8 cellular contexts compared by ENCODE assay signal in genomic region chr4:5711479-5712184, GRCh38. TPM values are rescaled to one million over a fixed set of nuclear protein-coding genes. Genes with fewer than 3 reads are reported as not detected.
A peak's percentile ranks its signal among the peaks of the same experiment; 100 is the strongest.
DNase-seq lines count a peak whose midpoint lies in the region; ATAC-seq and TF ChIP-seq lines count a peak whose summit lies in the region.

No MANE protein-coding gene starts in this region.

- no peak for TF ChIP-seq CTCF in CD4-positive, alpha-beta T cell (IDR thresholded peaks at IDR 0.05)
- no peak for TF ChIP-seq CTCF in brain (conservative IDR thresholded peaks at IDR 0.05)

- POLR2A ChIA-PET in CD4-positive, alpha-beta T cell (lab: Charles Lee) = no interaction called here

- no peak overlapping the region for H3K27ac Mint-ChIP-seq in CD4-positive, alpha-beta T cell
- peak overlapping the region in 3 of 5 experiments; percentile 30 to 62 (median 54) for H3K27ac Mint-ChIP-seq in brain

- no peaks in the 10 kb centered on the region for H3K36me3 ChIP-seq in aorta (ENCODE audit: control insufficient read depth in 1 of 2, insufficient read depth in 2 of 2, low read length in 1 of 2)

- 5 to 6% methylated on average over 52 of the region's 52 CpGs for WGBS in aorta, 2 donors

- peaks cover 3% of the 10 kb centered on the region for H3K9me3 Mint-ChIP-seq in CD4-positive, alpha-beta T cell
- peaks cover 14 to 31% (median 21%) of the 10 kb centered on the region in 5 experiments for H3K9me3 Mint-ChIP-seq in brain

- H3K27ac ChIP-seq in CD4-positive, alpha-beta T cell (ENCODE audit: low read depth, low read length) = no peak overlapping the region
- peak overlapping the region; percentile 34 to 63 for H3K27ac ChIP-seq in aorta (ENCODE audit: low read depth in 1 of 2, low read length in 2 of 2)

- peaks cover 16% of the 10 kb centered on the region for H3K4me1 Mint-ChIP-seq in CD4-positive, alpha-beta T cell (ENCODE audit: low read depth)
- peaks cover 38% of the 10 kb centered on the region for H3K4me1 Mint-ChIP-seq in brain

- H3K4me3 Mint-ChIP-seq in CD4-positive, alpha-beta T cell = peak overlapping the region; percentile 48
- H3K4me3 Mint-ChIP-seq in brain = peak overlapping the region; percentile 84 to 92 (median 84)

- peaks cover 50% of the 10 kb centered on the region for H3K27me3 Mint-ChIP-seq in CD4-positive, alpha-beta T cell
- H3K27me3 Mint-ChIP-seq in brain = peaks cover 60% of the 10 kb centered on the region

- H3K4me1 ChIP-seq in aorta (ENCODE audit: control insufficient read depth in 1 of 2, insufficient read depth in 2 of 2, low read length in 2 of 2) = peaks cover 4 to 6% of the 10 kb centered on the region in 2 donors

- H3K4me3 ChIP-seq in aorta (ENCODE audit: low read length in 2 of 2) = peak overlapping the region; percentile 63 to 88

- CTCF ChIA-PET in CD4-positive, alpha-beta T cell (lab: Charles Lee) = no interaction called here

- DNase-seq in CD4-positive, alpha-beta T cell = no peak
- DNase-seq in HT1080 (ENCODE audit: low read depth) = peak; percentile 43
- peak; percentile 6 to 36 for DNase-seq in left colon
- DNase-seq in aorta = peak; percentile 62 to 82
- DNase-seq in hippocampal formation (lab: John Stamatoyannopoulos, UW) = no peak
- DNase-seq in Ammon's horn (ENCODE audit: low spot score) = no peak
- no peak for DNase-seq in NCI-H69 (lab: John Stamatoyannopoulos, UW)

- intact Hi-C loops in CD4-positive, alpha-beta T cell (cut with DNase I, micrococcal nuclease) = no loop called here
- intact Hi-C loops in left colon (cut with DNase I, micrococcal nuclease) = no loop called here
- intact Hi-C loops in aorta (cut with DNase I) = loop anchor here (1.0 to 5.0 kb wide), 3 partner anchors 18 to 76 kb away; no protein-coding TSS in a partner anchor

- ATAC-seq in CD4-positive, alpha-beta T cell (ENCODE audit: poor library complexity) = no peak
- ATAC-seq in left colon = no peak
- ATAC-seq in aorta (ENCODE audit: low FRiP score) = peak; percentile 1

- H3K9me3 ChIP-seq in CD4-positive, alpha-beta T cell (ENCODE audit: control insufficient read depth, low read length) = peaks cover 7% of the 10 kb centered on the region
- H3K9me3 ChIP-seq in aorta (ENCODE audit: control insufficient read depth, low read length) = no peaks in the 10 kb centered on the region

- H3K27me3 ChIP-seq in CD4-positive, alpha-beta T cell (ENCODE audit: control insufficient read depth, insufficient read depth, low read length) = peaks cover 51% of the 10 kb centered on the region
- H3K27me3 ChIP-seq in aorta (ENCODE audit: control insufficient read depth in 1 of 2, insufficient read depth in 2 of 2, low read length in 1 of 2) = no peaks in the 10 kb centered on the region

- no peaks in the 10 kb centered on the region for H3K36me3 Mint-ChIP-seq in CD4-positive, alpha-beta T cell (ENCODE audit: low read depth)
- H3K36me3 Mint-ChIP-seq in brain = peaks cover 31% of the 10 kb centered on the region

RNA-seq across cellular contexts. Expression of gene EVC, which starts 0.6 kb away (rescaled TPM):
- 1 to 10 TPM in 1 of 2 experiments, under 1 TPM in 1; 0.70 to 1.5 TPM for total RNA-seq in CD4-positive, alpha-beta T cell
- total RNA-seq in HT1080 (2014; rRNA removed; shearing (Covaris generic)) = 12.0 and 13.0 TPM in 2 replicates
- 8.4 and 8.8 TPM in 2 replicates for polyA plus RNA-seq in HT1080 (2015; cell fraction: cytosol; rRNA removed)
- polyA plus RNA-seq in HT1080 (2015; cell fraction: nucleus; rRNA removed) = 22.8 and 25.7 TPM in 2 replicates
- polyA plus RNA-seq in brain (ENCODE audit: insufficient read depth, low read depth, low replicate concordance) = 2.7 TPM
- 1 to 10 TPM; 2.2 to 5.1 TPM for total RNA-seq in left colon
- total RNA-seq in aorta = 10 to 100 TPM; 33.3 to 58.2 TPM
- polyA plus RNA-seq in aorta = 10 to 100 TPM in 1 of 2 donors, 1 to 10 TPM in 1; 9.3 to 16.6 TPM

RNA-seq across cellular contexts. Expression of gene EVC2, which starts 3.3 kb away (rescaled TPM):
- total RNA-seq in CD4-positive, alpha-beta T cell = 1 to 10 TPM; 1.1 to 1.3 TPM
- not detected in 2 replicates for total RNA-seq in HT1080 (2014; rRNA removed; shearing (Covaris generic))
- not detected in 2 replicates for polyA plus RNA-seq in HT1080 (2015; cell fraction: cytosol; rRNA removed)
- polyA plus RNA-seq in HT1080 (2015; cell fraction: nucleus; rRNA removed) = not detected in 2 replicates
- 2.3 TPM for polyA plus RNA-seq in brain (ENCODE audit: insufficient read depth, low read depth, low replicate concordance)
- total RNA-seq in left colon = 1 to 10 TPM in 1 of 2 donors, under 1 TPM in 1; 0.82 to 1.4 TPM
- 10 to 100 TPM; 12.2 to 16.0 TPM for total RNA-seq in aorta
- 1 to 10 TPM; 2.1 to 5.9 TPM for polyA plus RNA-seq in aorta

Comparison
In these comparisons a context has a peak if more than half of its experiments do, and no peak if none do; other contexts are left out.
1. DNase-seq: peak in HT1080 (single experiment), left colon (2 of 2) and aorta (2 of 2); none in CD4-positive, alpha-beta T cell (0 of 10), hippocampal formation (0 of 2), Ammon's horn (single experiment) and NCI-H69 (single experiment).
2. RNA of gene EVC2, which starts 3.3 kb away (total RNA-seq): 12.2 to 16.0 TPM in aorta; 0.82 to 1.4 TPM in left colon, 1.1 to 1.3 TPM in CD4-positive, alpha-beta T cell and not detected in HT1080; every median in the first group is over 4 times any median in the second.
3. intact Hi-C loops: an anchor here in aorta (1.0 to 5.0 kb wide); none called in CD4-positive, alpha-beta T cell and left colon.